18 cellular contexts compared by ENCODE assay signal in genomic region chr18:71105078-71105819, GRCh38.
DNase-seq lines count a peak whose midpoint lies in the region; ATAC-seq and TF ChIP-seq lines count a peak whose summit lies in the region.
"Had no signal": no experiment of that assay in that cellular context is flagged by ENCODE, and none has a peak within 500 bp of the region (broad histone marks: within the 10 kb centered on the region; RNA-seq: fewer than 3 reads in every experiment).

No MANE protein-coding gene starts in this region.

- no peak overlapping the region for H2BK120ac ChIP-seq in H9 (ENCODE audit: low read depth, low read length, poor library complexity, severe bottlenecking)

- H3K18ac ChIP-seq in H9 (ENCODE audit: insufficient read length, low read depth, low read length): no peak overlapping the region

- H3K27ac ChIP-seq in H9 (ENCODE audit: insufficient read length, low read depth, low read length) (no peak overlapping the region), ascending aorta (peak overlapping the region; percentile 89 to 94)

- no peak overlapping the region for H2AK5ac ChIP-seq in H9 (ENCODE audit: insufficient read length, low read length)

- H3K14ac ChIP-seq in H9 (ENCODE audit: insufficient read depth, low read length): no peak overlapping the region

- H4K20me1 ChIP-seq in H9 (ENCODE audit: control insufficient read depth, insufficient read depth, insufficient read length): no peaks in the 10 kb centered on the region

- no peak overlapping the region for H2BK20ac ChIP-seq in H9 (ENCODE audit: low read depth, low read length, poor library complexity, severe bottlenecking)

- H2BK12ac ChIP-seq in H9 (ENCODE audit: insufficient read length, low read depth, low read length): no peak overlapping the region

- no peaks in the 10 kb centered on the region for H3K23me2 ChIP-seq in H9 (ENCODE audit: insufficient read length, low read depth, low read length, poor library complexity, severe bottlenecking)

- no peak overlapping the region for H2BK5ac ChIP-seq in H9 (ENCODE audit: insufficient read length, low read length)

- peak overlapping the region; percentile 33 for H2AFZ ChIP-seq in H9 (ENCODE audit: low read length)

- no peak overlapping the region for H4K5ac ChIP-seq in H9 (ENCODE audit: insufficient read length, low read depth, low read length)

- no peaks in the 10 kb centered on the region for H3K27me3 ChIP-seq in H9 (ENCODE audit: insufficient read depth, low read length)
- no peaks in the 10 kb centered on the region for H3K27me3 ChIP-seq in ascending aorta

- no peak overlapping the region for H3K4me3 Mint-ChIP-seq in H9
- H3K4me3 Mint-ChIP-seq in activated CD8-positive, alpha-beta T cell treated with anti-CD3 and anti-CD28 coated beads for 36 hours: no peak overlapping the region
- H3K4me3 Mint-ChIP-seq: dendritic cell treated with granulocyte-macrophage colony-stimulating factor and Interleukin-4, amounts not matched to agents 40 ng/mL and 50 ng/mL, for 4 days had no signal

- no peaks in the 10 kb centered on the region for H3K9me3 Mint-ChIP-seq in H9
- H3K9me3 Mint-ChIP-seq in activated CD8-positive, alpha-beta T cell treated with anti-CD3 and anti-CD28 coated beads for 36 hours: no peaks in the 10 kb centered on the region
- H3K9me3 Mint-ChIP-seq: activated naive CD4-positive, alpha-beta T cell treated with anti-CD3 and anti-CD28 coated beads, Interleukin-2, amount 50 U/mL, for 72 hours had no signal

- H3K79me1 ChIP-seq in H9 (ENCODE audit: insufficient read depth, low read depth, low read length, poor library complexity, severe bottlenecking): no peaks in the 10 kb centered on the region

- no peaks in the 10 kb centered on the region for H3K9me3 ChIP-seq in H9 (ENCODE audit: control insufficient read depth, low read depth, low read length)
- H3K9me3 ChIP-seq in ascending aorta: no peaks in the 10 kb centered on the region

- no CpG with 5 or more reads among the region's 6 CpGs for WGBS in H9 (ENCODE audit: extremely low coverage, insufficient read length, low lambda C conversion rate)

- H3K9ac ChIP-seq in H9 (ENCODE audit: extremely low read depth, insufficient read length, low read length): no peak overlapping the region

- TF ChIP-seq CTCF in H9 (conservative IDR thresholded peaks at IDR 0.05): no peak
- no peak for TF ChIP-seq CTCF in ascending aorta (IDR thresholded peaks at IDR 0.05)
- no peak for TF ChIP-seq CTCF in retinal pigment epithelial cell (conservative IDR thresholded peaks at IDR 0.05; ENCODE audit: low read depth, low read length)
- no peak for TF ChIP-seq CTCF in activated CD8-positive, alpha-beta T cell treated with anti-CD3 and anti-CD28 coated beads for 36 hours (IDR thresholded peaks at IDR 0.05)

- H3K27me3 Mint-ChIP-seq in H9 (ENCODE audit: low read depth): peaks cover 1% of the 10 kb centered on the region
- H3K27me3 Mint-ChIP-seq in activated CD8-positive, alpha-beta T cell treated with anti-CD3 and anti-CD28 coated beads for 36 hours: no peaks in the 10 kb centered on the region
- H3K27me3 Mint-ChIP-seq: dendritic cell treated with granulocyte-macrophage colony-stimulating factor and Interleukin-4, amounts not matched to agents 40 ng/mL and 50 ng/mL, for 4 days had no signal

- CTCF ChIA-PET in activated CD8-positive, alpha-beta T cell treated with anti-CD3 and anti-CD28 coated beads for 36 hours (lab: Charles Lee): interaction anchor here (1.3 kb wide), 1 partner anchor 14 kb away, joined by 3 read pairs; no protein-coding TSS in a partner anchor

- H3K4me3 ChIP-seq in ascending aorta (peak overlapping the region in 1 of 2 donors; percentile 56), retinal pigment epithelial cell (ENCODE audit: low read length) (no peak overlapping the region)
- H3K4me3 ChIP-seq: K562, skin epidermis had no signal

- H3K56ac ChIP-seq in H9 (ENCODE audit: insufficient read length, low read depth, low read length): no peak overlapping the region

- no peak overlapping the region for H2BK15ac ChIP-seq in H9 (ENCODE audit: low read depth, low read length)

- no peak overlapping the region for H4K8ac ChIP-seq in H9 (replicated peaks; ENCODE audit: insufficient read length, low read depth, low read length)

- H3K79me2 ChIP-seq in H9 (ENCODE audit: insufficient read depth, low read length): no peaks in the 10 kb centered on the region

- H3K27ac Mint-ChIP-seq in H9: no peak overlapping the region
- H3K27ac Mint-ChIP-seq in activated CD8-positive, alpha-beta T cell treated with anti-CD3 and anti-CD28 coated beads for 36 hours: no peak overlapping the region
- H3K27ac Mint-ChIP-seq: activated naive CD4-positive, alpha-beta T cell treated with anti-CD3 and anti-CD28 coated beads, Interleukin-2, amount 50 U/mL, for 72 hours; dendritic cell treated with granulocyte-macrophage colony-stimulating factor and Interleukin-4, amounts not matched to agents 40 ng/mL and 50 ng/mL, for 4 days had no signal

- H3K23ac ChIP-seq in H9 (ENCODE audit: insufficient read length, low read depth, low read length): no peak overlapping the region

- no peak for ATAC-seq in HG02840 (IDR thresholded peaks at IDR 0.05; ENCODE audit: low FRiP score, unreplicated experiment)
- no peak for ATAC-seq in activated CD8-positive, alpha-beta T cell treated with anti-CD3 and anti-CD28 coated beads for 36 hours
- ATAC-seq: activated naive CD4-positive, alpha-beta T cell treated with anti-CD3 and anti-CD28 coated beads, Interleukin-2, amount 50 U/mL, for 72 hours; K562; Panc1 had no signal

- no peaks in the 10 kb centered on the region for H3K36me3 Mint-ChIP-seq in H9 (ENCODE audit: insufficient read depth in 1 of 3, low read depth in 3 of 3)
- H3K36me3 Mint-ChIP-seq in activated CD8-positive, alpha-beta T cell treated with anti-CD3 and anti-CD28 coated beads for 36 hours (ENCODE audit: low read depth): no peaks in the 10 kb centered on the region
- H3K36me3 Mint-ChIP-seq: activated naive CD4-positive, alpha-beta T cell treated with anti-CD3 and anti-CD28 coated beads, Interleukin-2, amount 50 U/mL, for 72 hours had no signal

- DNase-seq in H9 (no peak), ascending aorta (ENCODE audit: low spot score in 2 of 2) (peak in 1 of 2 donors; percentile 63), fibroblast of the conjunctiva (ENCODE audit: low read depth) (peak; percentile 14), retinal pigment epithelial cell (ENCODE audit: low read depth) (peak; percentile 24), hepatic stellate cell (ENCODE audit: low spot score) (no peak), NCI-H2196 (lab: John Stamatoyannopoulos, UW; ENCODE audit: unreplicated experiment) (no peak)
- no peak for DNase-seq in activated CD8-positive, alpha-beta T cell treated with anti-CD3 and anti-CD28 coated beads for 36 hours
- DNase-seq: DMS53, foreskin fibroblast, GOT3, NCI-H1436, nucleus accumbens had no signal

- no peaks in the 10 kb centered on the region for H3K36me3 ChIP-seq in ascending aorta

- H3T11ph ChIP-seq in H9 (ENCODE audit: low read length): no peak overlapping the region

- H4K91ac ChIP-seq in H9 (ENCODE audit: insufficient read length, low read depth, low read length): no peak overlapping the region

- no peaks in the 10 kb centered on the region for H3K4me1 ChIP-seq in H9 (ENCODE audit: insufficient read depth, low read length)
- H3K4me1 ChIP-seq in ascending aorta: peaks cover 0 to 14% of the 10 kb centered on the region in 2 donors

- H3K4me2 ChIP-seq in H9 (ENCODE audit: insufficient read depth, insufficient read length, low read length): no peak overlapping the region

- H3K4ac ChIP-seq in H9 (ENCODE audit: low read depth, low read length): no peak overlapping the region

- H3K4me1 Mint-ChIP-seq in H9: peaks cover 5% of the 10 kb centered on the region in 2 experiments; a peak in 3 of 4 replicates
- no peaks in the 10 kb centered on the region for H3K4me1 Mint-ChIP-seq in activated CD8-positive, alpha-beta T cell treated with anti-CD3 and anti-CD28 coated beads for 36 hours (ENCODE audit: low read depth)

- intact Hi-C loops in ascending aorta (cut with DNase I): no loop called here
- intact Hi-C loops in activated CD8-positive, alpha-beta T cell treated with anti-CD3 and anti-CD28 coated beads for 36 hours (cut with micrococcal nuclease): no loop called here

- POLR2A ChIA-PET in activated CD8-positive, alpha-beta T cell treated with anti-CD3 and anti-CD28 coated beads for 36 hours (lab: Charles Lee): no interaction called here

Comparison
In these comparisons a context has a peak if more than half of its experiments do, and no peak if none do; other contexts are left out.
1. DNase-seq: peak in fibroblast of the conjunctiva (single experiment) and retinal pigment epithelial cell (single experiment); none in H9 (single experiment), hepatic stellate cell (single experiment), NCI-H2196 (single experiment) and activated CD8-positive, alpha-beta T cell treated with anti-CD3 and anti-CD28 coated beads for 36 hours (single experiment).